Comparison of ENCODE assay signal across 14 cellular contexts in the genomic region with DNA sequence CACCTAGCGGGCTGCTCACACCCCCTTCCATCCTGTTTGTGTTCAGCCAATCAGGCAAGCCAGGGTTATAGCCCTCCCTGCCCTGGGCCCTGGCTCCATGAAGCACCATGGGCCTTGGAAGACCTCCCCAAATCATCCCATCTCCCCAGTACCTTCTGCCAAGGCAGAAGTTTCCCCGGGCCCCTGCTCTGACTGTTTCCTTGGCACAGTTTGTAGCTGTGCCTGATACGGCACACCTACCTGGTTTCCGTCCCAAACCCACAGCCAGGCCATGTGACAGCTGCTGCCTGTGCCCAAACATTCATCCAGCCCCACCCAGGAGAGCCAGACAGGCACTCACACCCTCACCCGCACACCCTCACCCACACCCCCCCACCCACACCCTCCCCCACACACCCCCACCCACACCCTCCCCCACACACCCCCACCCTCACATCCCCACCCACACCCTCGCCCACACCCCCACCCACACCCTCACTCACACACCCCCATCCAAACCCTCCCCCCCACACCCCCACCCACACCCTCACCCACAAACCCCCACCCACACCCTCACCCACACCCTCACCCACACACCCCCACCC. TPM values are rescaled to one million over a fixed set of nuclear protein-coding genes. Genes with fewer than 3 reads are reported as not detected.
DNase-seq lines count a peak whose midpoint lies in the region; ATAC-seq lines count a peak whose summit lies in the region.
"Not testable (repeated sequence)": the region's sequence is repeated elsewhere in the genome, so short reads cannot be mapped to it uniquely, and the experiment has no call there.
"Had no signal": no experiment of that assay in that cellular context is flagged by ENCODE, and none has a peak within 500 bp of the region (broad histone marks: within the 10 kb centered on the region; RNA-seq: fewer than 3 reads in every experiment).

No MANE protein-coding gene starts in this region.

- peak; percentile 52 for ATAC-seq in activated naive CD8-positive, alpha-beta T cell treated with anti-CD3 and anti-CD28 coated beads, Interleukin-2, amount 50 U/mL, for 24 hours
- peak; percentile 55 for ATAC-seq in memory B cell (ENCODE audit: low read depth)

- not testable (repeated sequence) for H3K4me3 ChIP-seq in CD8-positive, alpha-beta memory T cell (ENCODE audit: low read length)

- not testable (repeated sequence) for H3K9me3 ChIP-seq in CD8-positive, alpha-beta memory T cell (ENCODE audit: low read length)

- POLR2A ChIA-PET in CD8-positive, alpha-beta memory T cell (lab: Charles Lee); activated CD4-positive, alpha-beta memory T cell treated with anti-CD3 and anti-CD28 coated beads, Interleukin-2, amount 10 ng/mL, durations not matched to agents 7 days and 5 days (lab: Charles Lee): not testable (repeated sequence)

- not testable (repeated sequence) for H3K27me3 ChIP-seq in CD8-positive, alpha-beta memory T cell (ENCODE audit: insufficient read depth, low read length, poor library complexity, severe bottlenecking)

- not testable (repeated sequence) for H3K27me3 Mint-ChIP-seq in CD8-positive, alpha-beta memory T cell; activated CD4-positive, alpha-beta memory T cell treated with anti-CD3 and anti-CD28 coated beads, Interleukin-2, amount 10 ng/mL, durations not matched to agents 7 days and 5 days; activated naive CD8-positive, alpha-beta T cell treated with anti-CD3 and anti-CD28 coated beads, Interleukin-2, amount 50 U/mL, for 24 hours; memory B cell

- not testable (repeated sequence) for H3K4me3 Mint-ChIP-seq in CD8-positive, alpha-beta memory T cell; activated CD4-positive, alpha-beta memory T cell treated with anti-CD3 and anti-CD28 coated beads, Interleukin-2, amount 10 ng/mL, durations not matched to agents 7 days and 5 days; activated naive CD8-positive, alpha-beta T cell treated with anti-CD3 and anti-CD28 coated beads, Interleukin-2, amount 50 U/mL, for 24 hours; memory B cell

- H3K27ac Mint-ChIP-seq in CD8-positive, alpha-beta memory T cell; activated CD4-positive, alpha-beta memory T cell treated with anti-CD3 and anti-CD28 coated beads, Interleukin-2, amount 10 ng/mL, durations not matched to agents 7 days and 5 days; activated naive CD8-positive, alpha-beta T cell treated with anti-CD3 and anti-CD28 coated beads, Interleukin-2, amount 50 U/mL, for 24 hours; memory B cell: not testable (repeated sequence)

- H3K27ac ChIP-seq in CD8-positive, alpha-beta memory T cell (ENCODE audit: low read depth, low read length) = not testable (repeated sequence)

- H3K9me3 Mint-ChIP-seq in CD8-positive, alpha-beta memory T cell; activated CD4-positive, alpha-beta memory T cell treated with anti-CD3 and anti-CD28 coated beads, Interleukin-2, amount 10 ng/mL, durations not matched to agents 7 days and 5 days; activated naive CD8-positive, alpha-beta T cell treated with anti-CD3 and anti-CD28 coated beads, Interleukin-2, amount 50 U/mL, for 24 hours; memory B cell: not testable (repeated sequence)

- H3K36me3 ChIP-seq in CD8-positive, alpha-beta memory T cell (ENCODE audit: insufficient read depth, low read length) = not testable (repeated sequence)

- CTCF ChIA-PET in CD8-positive, alpha-beta memory T cell (lab: Charles Lee); activated CD4-positive, alpha-beta memory T cell treated with anti-CD3 and anti-CD28 coated beads, Interleukin-2, amount 10 ng/mL, durations not matched to agents 7 days and 5 days (lab: Charles Lee): not testable (repeated sequence)

- not testable (repeated sequence) for H3K36me3 Mint-ChIP-seq in CD8-positive, alpha-beta memory T cell; activated CD4-positive, alpha-beta memory T cell treated with anti-CD3 and anti-CD28 coated beads, Interleukin-2, amount 10 ng/mL, durations not matched to agents 7 days and 5 days (ENCODE audit: low read depth); activated naive CD8-positive, alpha-beta T cell treated with anti-CD3 and anti-CD28 coated beads, Interleukin-2, amount 50 U/mL, for 24 hours (ENCODE audit: low read depth); memory B cell

- not testable (repeated sequence) for H3K4me1 Mint-ChIP-seq in CD8-positive, alpha-beta memory T cell; activated CD4-positive, alpha-beta memory T cell treated with anti-CD3 and anti-CD28 coated beads, Interleukin-2, amount 10 ng/mL, durations not matched to agents 7 days and 5 days; activated naive CD8-positive, alpha-beta T cell treated with anti-CD3 and anti-CD28 coated beads, Interleukin-2, amount 50 U/mL, for 24 hours; memory B cell

- not testable (repeated sequence) for H3K4me1 ChIP-seq in CD8-positive, alpha-beta memory T cell (ENCODE audit: insufficient read depth, low read length)

- DNase-seq in CD8-positive, alpha-beta memory T cell = peak in 3 of 5 donors; percentile 32 to 55 (median 43)
- DNase-seq in T-helper 22 cell (ENCODE audit: low read depth) (peak; percentile 27), activated T-helper 1 cell treated with Interleukin-2 at 50 U/mL for 16 hours (ENCODE audit: low read depth) (peak; percentile 22)
- peak; percentile 43 for DNase-seq in activated CD4-positive, alpha-beta memory T cell treated with anti-CD3 and anti-CD28 coated beads, Interleukin-2, amount 10 ng/mL, durations not matched to agents 7 days and 5 days
- DNase-seq in activated naive CD8-positive, alpha-beta T cell treated with anti-CD3 and anti-CD28 coated beads, Interleukin-2, amount 50 U/mL, for 24 hours; memory B cell (ENCODE audit: low spot score in 2 of 2): not testable (repeated sequence)
- DNase-seq in stimulated activated naive CD4-positive, alpha-beta T cell (lab: John Stamatoyannopoulos, UW) = peak in 5 of 6 experiments; percentile 9 to 48 (median 39)

RNA-seq across cellular contexts. Expression of gene FAM153A, which starts 29.6 kb away (rescaled TPM):
- 1 to 10 TPM; 5.8 to 6.7 TPM for total RNA-seq in CD8-positive, alpha-beta memory T cell
- 0.67 TPM for polyA plus RNA-seq in CD8-positive, alpha-beta memory T cell
- 10 to 100 TPM; 33.7 to 37.5 TPM for total RNA-seq in activated CD4-positive, alpha-beta memory T cell treated with anti-CD3 and anti-CD28 coated beads, Interleukin-2, amount 10 ng/mL, durations not matched to agents 7 days and 5 days
- total RNA-seq: A673, Daoy, H7, IMR-90, NCI-H460, PC-3 had no signal
- polyA plus RNA-seq: BJ, IMR-90 had no signal

Comparison
In these comparisons a context has a peak if more than half of its experiments do, and no peak if none do; other contexts are left out.
1. RNA of gene FAM153A, which starts 29.6 kb away (total RNA-seq): 33.7 to 37.5 TPM in activated CD4-positive, alpha-beta memory T cell treated with anti-CD3 and anti-CD28 coated beads, Interleukin-2, amount 10 ng/mL, durations not matched to agents 7 days and 5 days; 5.8 to 6.7 TPM in CD8-positive, alpha-beta memory T cell; every median in the first group is over 4 times any median in the second.